ENCODE assay signal across 13 cellular contexts in genomic region chr10:115829501-115830215, GRCh38.
DNase-seq lines count a peak whose midpoint lies in the region; ATAC-seq and TF ChIP-seq lines count a peak whose summit lies in the region.
"Had no signal": no experiment of that assay in that cellular context is flagged by ENCODE, and none has a peak within 500 bp of the region (broad histone marks: within the 10 kb centered on the region; RNA-seq: fewer than 3 reads in every experiment).

No MANE protein-coding gene starts in this region.

- no peaks in the 10 kb centered on the region for H4K20me1 ChIP-seq in OCI-LY7 (ENCODE audit: insufficient read depth, low read length)

- H3K9me3 ChIP-seq in psoas muscle: no peaks in the 10 kb centered on the region
- no peaks in the 10 kb centered on the region for H3K9me3 ChIP-seq in prostate gland
- H3K9me3 ChIP-seq in OCI-LY7 (ENCODE audit: low read length): no peaks in the 10 kb centered on the region

- H3K27ac ChIP-seq in psoas muscle (no peak overlapping the region), prostate gland (no peak overlapping the region), OCI-LY7 (ENCODE audit: low read depth, low read length, poor library complexity, severe bottlenecking) (no peak overlapping the region)

- TF ChIP-seq CTCF in psoas muscle (IDR thresholded peaks at IDR 0.05): peak; percentile 10
- no peak for TF ChIP-seq CTCF in prostate gland (IDR thresholded peaks at IDR 0.05)
- TF ChIP-seq CTCF in OCI-LY7 (conservative IDR thresholded peaks at IDR 0.05; ENCODE audit: low read length): no peak

- intact Hi-C loops in psoas muscle (cut with DNase I): loop anchor here in 1 of 2 donors (10.0 kb wide), 1 partner anchor 455 kb away; no protein-coding TSS in a partner anchor
- intact Hi-C loops in prostate gland (cut with DNase I): no loop called here
- intact Hi-C loops in OCI-LY7 (cut with micrococcal nuclease; ENCODE audit: unreplicated experiment): no loop called here

- no TSS peak for BruUV-seq in OCI-LY7 (replicated peaks; lab: Mats Ljungman, UMichigan)

- no peak overlapping the region for H3K4me3 ChIP-seq in psoas muscle
- H3K4me3 ChIP-seq in prostate gland: no peak overlapping the region
- H3K4me3 ChIP-seq in OCI-LY7 (ENCODE audit: low read depth, low read length, poor library complexity, severe bottlenecking): no peak overlapping the region

- H3K27me3 ChIP-seq in psoas muscle (ENCODE audit: insufficient read depth in 3 of 3, low read length in 2 of 3) (no peaks in the 10 kb centered on the region), prostate gland (replicated peaks; ENCODE audit: insufficient read depth) (no peaks in the 10 kb centered on the region)

- no peaks in the 10 kb centered on the region for H3K36me3 ChIP-seq in psoas muscle (ENCODE audit: insufficient read depth in 1 of 2, low read depth in 1 of 2)
- no peaks in the 10 kb centered on the region for H3K36me3 ChIP-seq in prostate gland
- H3K36me3 ChIP-seq in OCI-LY7 (ENCODE audit: insufficient read depth, low read length): no peaks in the 10 kb centered on the region

- 52 to 60% (median 53%) methylated on average over 3 of the region's 3 CpGs for WGBS in psoas muscle, 3 donors
- WGBS in prostate gland: 62% methylated on average over 3 of the region's 3 CpGs

- H3K4me1 ChIP-seq in psoas muscle: no peaks in the 10 kb centered on the region
- H3K4me1 ChIP-seq in prostate gland (replicated peaks): no peaks in the 10 kb centered on the region
- H3K4me1 ChIP-seq in OCI-LY7 (ENCODE audit: insufficient read depth, low read length, poor library complexity, severe bottlenecking): no peaks in the 10 kb centered on the region

- POLR2A ChIA-PET in OCI-LY7 (lab: Charles Lee): no interaction called here

- H3K4me2 ChIP-seq in OCI-LY7 (ENCODE audit: low read length): no peak overlapping the region

- DNase-seq in GM04504 (ENCODE audit: low read depth) (peak; percentile 64), foreskin melanocyte (peak; percentile 17), psoas muscle (no peak), prostate gland (ENCODE audit: low spot score) (no peak), OCI-LY7 (ENCODE audit: low spot score) (no peak), globus pallidus (ENCODE audit: low spot score) (no peak)
- DNase-seq: activated CD8-positive, alpha-beta memory T cell treated with anti-CD3 and anti-CD28 coated beads, Interleukin-2, amount 50 U/mL, for 48 hours; caudate nucleus; NCI-H446 treated with DMSO at 0.1 percent for 48 hours; occipital lobe; T-cell had no signal

- CTCF ChIA-PET in OCI-LY7 (lab: Charles Lee; ENCODE audit: unreplicated experiment): no interaction called here

- H3K79me2 ChIP-seq in OCI-LY7 (ENCODE audit: insufficient read depth, low read depth, low read length): no peaks in the 10 kb centered on the region

- H2AFZ ChIP-seq in OCI-LY7 (ENCODE audit: low read length): no peak overlapping the region

- ATAC-seq in SK-N-SH treated with all-trans-retinoic acid at 6 μM for 48 hours (peak; percentile 79), psoas muscle (no peak), GM21737 (IDR thresholded peaks at IDR 0.05; ENCODE audit: unreplicated experiment) (no peak)
- ATAC-seq: T-cell had no signal

- no peaks in the 10 kb centered on the region for H3K9me2 ChIP-seq in OCI-LY7 (ENCODE audit: insufficient read depth, low read length)

- no peak for TF ChIP-seq POLR2A in prostate gland (IDR thresholded peaks at IDR 0.05)

TF ChIP-seq in SK-N-SH treated with all-trans-retinoic acid at 6 μM for 48 hours, 23 proteins besides CTCF, POLR2A, EP300 and RAD21:
- TF ChIP-seq OSR1 (CRISPR knock-in tag; IDR thresholded peaks at IDR 0.05): no peak
- TF ChIP-seq TCF4 (CRISPR knock-in tag; IDR thresholded peaks at IDR 0.05; ENCODE audit: borderline replicate concordance): no peak
- no peak for TF ChIP-seq ZNF565 (CRISPR knock-in tag; conservative IDR thresholded peaks at IDR 0.05; ENCODE audit: low read depth)
- no peak for TF ChIP-seq ZNF8 (CRISPR knock-in tag; IDR thresholded peaks at IDR 0.05)
- no peak for TF ChIP-seq ESRRG (CRISPR knock-in tag; IDR thresholded peaks at IDR 0.05)
- no peak for TF ChIP-seq ZNF70 (CRISPR knock-in tag; IDR thresholded peaks at IDR 0.05)
- TF ChIP-seq ISL1 (CRISPR knock-in tag; IDR thresholded peaks at IDR 0.05): no peak
- no peak for TF ChIP-seq BACH2 (CRISPR knock-in tag; IDR thresholded peaks at IDR 0.05; ENCODE audit: borderline replicate concordance)

Comparison
In these comparisons a context has a peak if more than half of its experiments do, and no peak if none do; other contexts are left out.
1. DNase-seq: peak in GM04504 (single experiment) and foreskin melanocyte (single experiment); none in psoas muscle (0 of 2), prostate gland (single experiment), OCI-LY7 (single experiment) and globus pallidus (single experiment).